29 cellular contexts compared by ENCODE assay signal in genomic region chr1:238468068-238468467, GRCh38.
"Had no signal": no experiment of that assay in that cellular context is flagged by ENCODE, and none has a peak within 500 bp of the region (broad histone marks: within the 10 kb centered on the region; RNA-seq: fewer than 3 reads in every experiment).

No MANE protein-coding gene starts in this region.

- H3K4me1 Mint-ChIP-seq: activated CD4-positive, alpha-beta T cell treated with anti-CD3 and anti-CD28 coated beads for 36 hours; activated CD4-positive, alpha-beta T cell treated with anti-CD3 and anti-CD28 coated beads, Interleukin-2, amount 10 ng/mL, durations not matched to agents 7 days and 5 days; activated naive CD4-positive, alpha-beta T cell treated with anti-CD3 and anti-CD28 coated beads, Interleukin-2, amount 10 ng/mL, durations not matched to agents 7 days and 5 days; activated naive CD8-positive, alpha-beta T cell treated with anti-CD3 and anti-CD28 coated beads, Interleukin-2, amount 50 U/mL, for 24 hours had no signal

- H3K4me1 ChIP-seq: ascending aorta, breast epithelium, Peyer's patch had no signal

- H3K27me3 Mint-ChIP-seq: activated CD4-positive, alpha-beta memory T cell treated with anti-CD3 and anti-CD28 coated beads for 36 hours; activated CD4-positive, alpha-beta T cell treated with anti-CD3 and anti-CD28 coated beads for 36 hours; activated CD4-positive, alpha-beta T cell treated with anti-CD3 and anti-CD28 coated beads, Interleukin-2, amount 10 ng/mL, durations not matched to agents 7 days and 5 days; activated naive CD4-positive, alpha-beta T cell treated with anti-CD3 and anti-CD28 coated beads, Interleukin-2, amount 10 ng/mL, durations not matched to agents 7 days and 5 days; activated naive CD8-positive, alpha-beta T cell; activated naive CD8-positive, alpha-beta T cell treated with anti-CD3 and anti-CD28 coated beads, Interleukin-2, amount 50 U/mL, for 24 hours had no signal

- H3K4me3 ChIP-seq: ascending aorta, breast epithelium, Peyer's patch, SK-N-MC had no signal

- H3K27ac Mint-ChIP-seq: activated CD4-positive, alpha-beta memory T cell treated with anti-CD3 and anti-CD28 coated beads for 36 hours; activated CD4-positive, alpha-beta T cell treated with anti-CD3 and anti-CD28 coated beads for 36 hours; activated CD4-positive, alpha-beta T cell treated with anti-CD3 and anti-CD28 coated beads, Interleukin-2, amount 10 ng/mL, durations not matched to agents 7 days and 5 days; activated naive CD4-positive, alpha-beta T cell treated with anti-CD3 and anti-CD28 coated beads, Interleukin-2, amount 10 ng/mL, durations not matched to agents 7 days and 5 days; activated naive CD8-positive, alpha-beta T cell; activated naive CD8-positive, alpha-beta T cell treated with anti-CD3 and anti-CD28 coated beads, Interleukin-2, amount 50 U/mL, for 24 hours; activated T-helper 1 cell treated with anti-CD3 and anti-CD28 coated beads, Interleukin-12 subunit alpha, Interleukin-12 subunit beta, Interleukin-2, Interleukin-4 antibody, amounts not matched to agents 30 ng/mL and 10 ng/mL and 1 ng/mL, durations not matched to agents 14 hours and 24 hours and 36 hours had no signal

- H3K36me3 ChIP-seq: ascending aorta, breast epithelium, Peyer's patch had no signal

- H3K36me3 Mint-ChIP-seq: activated CD4-positive, alpha-beta memory T cell treated with anti-CD3 and anti-CD28 coated beads for 36 hours; activated naive CD4-positive, alpha-beta T cell treated with anti-CD3 and anti-CD28 coated beads, Interleukin-2, amount 10 ng/mL, durations not matched to agents 7 days and 5 days; activated naive CD8-positive, alpha-beta T cell had no signal

- H3K27ac ChIP-seq: ascending aorta, breast epithelium, Peyer's patch, RWPE1, SK-N-MC had no signal

- H3K9me3 ChIP-seq: ascending aorta, breast epithelium, Peyer's patch had no signal

- H3K27me3 ChIP-seq: ascending aorta, breast epithelium, Peyer's patch had no signal

- DNase-seq: activated CD4-positive, alpha-beta memory T cell treated with anti-CD3 and anti-CD28 coated beads for 36 hours; activated CD4-positive, alpha-beta T cell treated with anti-CD3 and anti-CD28 coated beads for 36 hours; activated CD4-positive, alpha-beta T cell treated with anti-CD3 and anti-CD28 coated beads, Interleukin-2, amount 10 ng/mL, durations not matched to agents 7 days and 5 days; activated CD8-positive, alpha-beta memory T cell treated with anti-CD3 and anti-CD28 coated beads, Interleukin-2, amount 50 U/mL, for 4 hours; activated naive CD4-positive, alpha-beta T cell treated with anti-CD3 and anti-CD28 coated beads, Interleukin-2, amount 10 ng/mL, durations not matched to agents 7 days and 5 days; activated naive CD8-positive, alpha-beta T cell treated with anti-CD3 and anti-CD28 coated beads, Interleukin-2, amount 50 U/mL, for 24 hours; activated T-cell treated with anti-CD3 and anti-CD28 coated beads for 4 hours; activated T-cell treated with anti-CD3 and anti-CD28 coated beads, Interleukin-2, amount 50 U/mL, for 4 hours; amniotic stem cell; Karpas-422; KBM-7; NCI-H1105; NCI-H1417 treated with DMSO at 0.1 percent for 48 hours; NCI-H1930; NCI-H2081 treated with DMSO at 0.1 percent for 48 hours; NCI-H345; NCI-H524 treated with DMSO at 0.1 percent for 48 hours; NK-92 treated with Interleukin-12 subunit alpha and Interleukin-12 subunit beta, amount 100 ng/mL, for 24 hours; PC-3; Peyer's patch; T1000 had no signal

- ATAC-seq: activated CD4-positive, alpha-beta T cell treated with anti-CD3 and anti-CD28 coated beads for 36 hours; activated CD4-positive, CD25-positive, alpha-beta regulatory T cell treated with anti-CD3 and anti-CD28 coated beads, Interleukin-2, amount 50 U/mL, for 24 hours; activated naive CD8-positive, alpha-beta T cell treated with anti-CD3 and anti-CD28 coated beads, Interleukin-2, amount 50 U/mL, for 24 hours; activated T-cell treated with anti-CD3 and anti-CD28 coated beads, Interleukin-2, amount 50 U/mL, for 4 hours; PC-3; Right ventricle myocardium inferior had no signal

- H3K4me3 Mint-ChIP-seq: activated CD4-positive, alpha-beta memory T cell treated with anti-CD3 and anti-CD28 coated beads for 36 hours; activated CD4-positive, alpha-beta T cell treated with anti-CD3 and anti-CD28 coated beads for 36 hours; activated CD4-positive, alpha-beta T cell treated with anti-CD3 and anti-CD28 coated beads, Interleukin-2, amount 10 ng/mL, durations not matched to agents 7 days and 5 days; activated naive CD4-positive, alpha-beta T cell treated with anti-CD3 and anti-CD28 coated beads, Interleukin-2, amount 10 ng/mL, durations not matched to agents 7 days and 5 days; activated naive CD8-positive, alpha-beta T cell; activated naive CD8-positive, alpha-beta T cell treated with anti-CD3 and anti-CD28 coated beads, Interleukin-2, amount 50 U/mL, for 24 hours; activated T-cell treated with anti-CD3 and anti-CD28 coated beads, Interleukin-2, amount 50 U/mL, for 4 hours; activated T-helper 1 cell treated with anti-CD3 and anti-CD28 coated beads, Interleukin-12 subunit alpha, Interleukin-12 subunit beta, Interleukin-2, Interleukin-4 antibody, amounts not matched to agents 30 ng/mL and 10 ng/mL and 1 ng/mL, durations not matched to agents 14 hours and 24 hours and 36 hours had no signal
